Comparison of ENCODE assay signal across 18 cellular contexts in genomic region chr18:40980171-40980570, GRCh38.
DNase-seq lines count a peak whose midpoint lies in the region; ATAC-seq, FAIRE-seq and TF ChIP-seq lines count a peak whose summit lies in the region.
"Had no signal": no experiment of that assay in that cellular context is flagged by ENCODE, and none has a peak within 500 bp of the region (broad histone marks: within the 10 kb centered on the region; RNA-seq: fewer than 3 reads in every experiment).

No MANE protein-coding gene starts in this region.

- no peak overlapping the region for H3K27ac Mint-ChIP-seq in astrocyte (ENCODE audit: unreplicated experiment)
- H3K27ac Mint-ChIP-seq: CD4-positive, alpha-beta memory T cell; HFFc6 had no signal

- TF ChIP-seq RAD21 in IMR-90 (IDR thresholded peaks at IDR 0.05; ENCODE audit: low read length), result no peak

- dilution Hi-C loops in IMR-90 (cut with HindIII; ENCODE audit: low sequenced_read_pairs, unreplicated experiment), result no loop called here

- no peaks in the 10 kb centered on the region for H3K36me3 ChIP-seq in IMR-90 (ENCODE audit: control insufficient read depth, insufficient read depth, low read length)
- H3K36me3 ChIP-seq in astrocyte (ENCODE audit: insufficient read depth, low read length), result no peaks in the 10 kb centered on the region
- H3K36me3 ChIP-seq: HAP-1 had no signal

- CTCF ChIA-PET in IMR-90 (lab: Yijun Ruan, JAX), result no interaction called here

- no peaks in the 10 kb centered on the region for H3K9me3 ChIP-seq in IMR-90 (ENCODE audit: control insufficient read depth, insufficient read depth, low read length)
- H3K9me3 ChIP-seq in astrocyte (ENCODE audit: insufficient read depth, low read depth, low read length), result no peaks in the 10 kb centered on the region
- H3K9me3 ChIP-seq: HAP-1 had no signal

- no peak overlapping the region for H4K8ac ChIP-seq in IMR-90 (ENCODE audit: low read depth in 2 of 2, low read length in 2 of 2)

- H3K4me2 ChIP-seq in IMR-90 (ENCODE audit: low read depth, low read length) (no peak overlapping the region), astrocyte (ENCODE audit: low read length) (no peak overlapping the region)

- no peak overlapping the region for H4K91ac ChIP-seq in IMR-90 (ENCODE audit: insufficient read depth, low read depth, low read length)

- no peak overlapping the region for H2BK15ac ChIP-seq in IMR-90 (ENCODE audit: low read depth, low read length)

- TF ChIP-seq CTCF in IMR-90 (conservative IDR thresholded peaks at IDR 0.05; ENCODE audit: low read depth, low read length) (no peak), astrocyte (IDR thresholded peaks at IDR 0.05; ENCODE audit: insufficient read depth, low read depth, low read length) (no peak), GM13977 (IDR thresholded peaks at IDR 0.05; ENCODE audit: extremely low read depth, insufficient read depth, missing control alignments) (no peak)

- TF ChIP-seq POLR2A in IMR-90 (IDR thresholded peaks at IDR 0.05; ENCODE audit: low read depth, low read length), result no peak

- H3K27me3 Mint-ChIP-seq in astrocyte (ENCODE audit: low read depth, unreplicated experiment), result no peaks in the 10 kb centered on the region
- H3K27me3 Mint-ChIP-seq: CD4-positive, alpha-beta memory T cell had no signal

- BruUV-seq in IMR-90 (replicated peaks; lab: Mats Ljungman, UMichigan), result no TSS peak

- H3K27ac ChIP-seq in IMR-90 (ENCODE audit: insufficient read depth, low read length), result no peak overlapping the region
- H3K27ac ChIP-seq in astrocyte (ENCODE audit: low read depth, low read length), result no peak overlapping the region

- peak; percentile 17 for ATAC-seq in IMR-90 (ENCODE audit: low read depth)

- no peaks in the 10 kb centered on the region for H3K79me2 ChIP-seq in astrocyte (ENCODE audit: insufficient read depth, low read length)

- no peak overlapping the region for H3K56ac ChIP-seq in IMR-90 (ENCODE audit: extremely low read depth, insufficient read depth, low read length)

- H3K14ac ChIP-seq in IMR-90 (replicated peaks; ENCODE audit: low read depth, low read length), result no peak overlapping the region

- in situ Hi-C loops in IMR-90 (cut with MboI; ENCODE audit: low sequenced_read_pairs), result no loop called here
- in situ Hi-C loops in GM13977 (cut with MboI; ENCODE audit: low pct_unique_long_range_greater_than_20kb, low sequenced_read_pairs, unreplicated experiment), result no loop called here

- no CpG with 5 or more reads among the region's 2 CpGs for WGBS in IMR-90 (ENCODE audit: extremely low coverage in 2 of 2, insufficient read length in 1 of 2), 2 experiments

- no peak overlapping the region for H3K18ac ChIP-seq in IMR-90 (ENCODE audit: low read depth, low read length)

- no peak overlapping the region for H2AFZ ChIP-seq in IMR-90 (replicated peaks; ENCODE audit: low read length, poor library complexity)
- no peak overlapping the region for H2AFZ ChIP-seq in astrocyte (ENCODE audit: low read depth, low read length)

- POLR2A ChIA-PET in IMR-90 (lab: Charles Lee; ENCODE audit: unreplicated experiment), result interaction anchor here (0.6 kb wide), 1 partner anchor 26 kb away, joined by 4 read pairs; no protein-coding TSS in a partner anchor

- no peak overlapping the region for H2BK20ac ChIP-seq in IMR-90 (ENCODE audit: low read depth, low read length)

- no peak overlapping the region for H3K23ac ChIP-seq in IMR-90 (ENCODE audit: low read depth, low read length)

- H3K4me3 Mint-ChIP-seq in astrocyte (ENCODE audit: unreplicated experiment), result no peak overlapping the region
- H3K4me3 Mint-ChIP-seq: CD4-positive, alpha-beta memory T cell; HFFc6 had no signal

- DNase-seq in IMR-90, result no peak
- DNase-seq in NCI-H146 treated with DMSO at 0.1 percent for 48 hours (lab: John Stamatoyannopoulos, UW; ENCODE audit: unreplicated experiment), result peak; percentile 96
- DNase-seq in astrocyte (ENCODE audit: low read depth), result peak; percentile 3
- DNase-seq in DMS114 treated with DMSO at 0.1 percent for 48 hours (lab: John Stamatoyannopoulos, UW; ENCODE audit: unreplicated experiment), result no peak
- no peak for DNase-seq in GM13977 (ENCODE audit: low spot score)
- no peak for DNase-seq in NCI-H526 (lab: John Stamatoyannopoulos, UW)
- DNase-seq in activated gamma-delta T cell treated with Interleukin-2 at 50 U/mL for 16 hours, result no peak
- DNase-seq: C1 segment of cervical spinal cord; Calu3; CD4-positive, alpha-beta memory T cell; COR-L47; DMS79 treated with DMSO at 0.1 percent for 48 hours; GOT3; HFFc6 had no signal

- no peak overlapping the region for H2BK120ac ChIP-seq in IMR-90 (ENCODE audit: low read depth, low read length)

- H4K5ac ChIP-seq in IMR-90 (ENCODE audit: low read depth, low read length), result no peak overlapping the region

- intact Hi-C loops in IMR-90 (cut with micrococcal nuclease), result no loop called here

- no peaks in the 10 kb centered on the region for H3K4me1 Mint-ChIP-seq in astrocyte (ENCODE audit: low read depth, unreplicated experiment)
- H3K4me1 Mint-ChIP-seq: CD4-positive, alpha-beta memory T cell had no signal

- no peaks in the 10 kb centered on the region for H3K4me1 ChIP-seq in IMR-90 (ENCODE audit: control insufficient read depth, insufficient read depth, low read length)
- H3K4me1 ChIP-seq in astrocyte (ENCODE audit: insufficient read depth, low read length), result no peaks in the 10 kb centered on the region

- FAIRE-seq in astrocyte (lab: Jason Lieb, UNC), result no peak
- FAIRE-seq: G401.6, GM12892, H54 had no signal

- H3K27me3 ChIP-seq in IMR-90 (ENCODE audit: control insufficient read depth, insufficient read depth, low read length) (no peaks in the 10 kb centered on the region), astrocyte (ENCODE audit: insufficient read depth, low read length) (no peaks in the 10 kb centered on the region)

- H3K36me3 Mint-ChIP-seq in astrocyte (ENCODE audit: low read depth, unreplicated experiment), result no peaks in the 10 kb centered on the region
- H3K36me3 Mint-ChIP-seq: CD4-positive, alpha-beta memory T cell had no signal

- H2AK9ac ChIP-seq in IMR-90 (replicated peaks; ENCODE audit: low read depth, low read length, poor library complexity), result no peak overlapping the region

- no peaks in the 10 kb centered on the region; the same call in 1 of the 2 replicates for H4K20me1 ChIP-seq in IMR-90 (ENCODE audit: insufficient read depth, low read length)
- no peaks in the 10 kb centered on the region for H4K20me1 ChIP-seq in astrocyte (ENCODE audit: insufficient read depth, low read length)

- H3K4me3 ChIP-seq in IMR-90 (ENCODE audit: insufficient read depth, low read depth, low read length) (no peak overlapping the region), astrocyte (ENCODE audit: insufficient read depth, low read depth, low read length) (no peak overlapping the region)
- H3K4me3 ChIP-seq: HAP-1 had no signal

- no peaks in the 10 kb centered on the region for H3K9me1 ChIP-seq in IMR-90 (ENCODE audit: insufficient read depth, low read length)

- H3K9me3 Mint-ChIP-seq in astrocyte (ENCODE audit: unreplicated experiment), result peaks cover 2% of the 10 kb centered on the region

- no peak overlapping the region for H3K4ac ChIP-seq in IMR-90 (ENCODE audit: low read depth, low read length)

- H3K79me1 ChIP-seq in IMR-90 (ENCODE audit: low read depth in 1 of 2, low read length in 2 of 2), result no peaks in the 10 kb centered on the region

- H3K9ac ChIP-seq in IMR-90 (ENCODE audit: low read depth, low read length), result no peak overlapping the region
- H3K9ac ChIP-seq in astrocyte (ENCODE audit: low read length), result no peak overlapping the region

- H2AK5ac ChIP-seq in IMR-90 (ENCODE audit: low read depth, low read length), result no peak overlapping the region

- no peak overlapping the region for H2BK5ac ChIP-seq in IMR-90 (ENCODE audit: low read depth, low read length, poor library complexity, severe bottlenecking)

TF ChIP-seq in IMR-90, 13 proteins besides CTCF, POLR2A, EP300 and RAD21:
- no peak for TF ChIP-seq RFX5 (IDR thresholded peaks at IDR 0.05; ENCODE audit: low read depth, low read length)
- TF ChIP-seq SMC3 (IDR thresholded peaks at IDR 0.05; ENCODE audit: low read depth, low read length), result no peak
- no peak for TF ChIP-seq MAFK (IDR thresholded peaks at IDR 0.05; ENCODE audit: low read depth, low read length)
- TF ChIP-seq ELK1 (IDR thresholded peaks at IDR 0.05; ENCODE audit: borderline replicate concordance, low read depth, low read length), result no peak
- no peak for TF ChIP-seq BHLHE40 (IDR thresholded peaks at IDR 0.05; ENCODE audit: low read depth, low read length)
- TF ChIP-seq FOS (IDR thresholded peaks at IDR 0.05; ENCODE audit: low read depth, low read length), result no peak
- TF ChIP-seq, protein P1, sequence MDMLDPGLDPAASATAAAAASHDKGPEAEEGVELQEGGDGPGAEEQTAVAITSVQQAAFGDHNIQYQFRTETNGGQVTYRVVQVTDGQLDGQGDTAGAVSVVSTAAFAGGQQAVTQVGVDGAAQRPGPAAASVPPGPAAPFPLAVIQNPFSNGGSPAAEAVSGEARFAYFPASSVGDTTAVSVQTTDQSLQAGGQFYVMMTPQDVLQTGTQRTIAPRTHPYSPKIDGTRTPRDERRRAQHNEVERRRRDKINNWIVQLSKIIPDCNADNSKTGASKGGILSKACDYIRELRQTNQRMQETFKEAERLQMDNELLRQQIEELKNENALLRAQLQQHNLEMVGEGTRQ (IDR thresholded peaks at IDR 0.05; ENCODE audit: low read depth, low read length), result no peak
- TF ChIP-seq RCOR1 (IDR thresholded peaks at IDR 0.05; ENCODE audit: insufficient replicate concordance, low read length), result no peak
- no peak for TF ChIP-seq MXI1 (IDR thresholded peaks at IDR 0.05; ENCODE audit: borderline replicate concordance, low read depth, low read length)
- no peak for TF ChIP-seq MAZ (IDR thresholded peaks at IDR 0.05; ENCODE audit: borderline replicate concordance, low read depth, low read length)

Comparison
In these comparisons a context has a peak if more than half of its experiments do, and no peak if none do; other contexts are left out.
1. DNase-seq: peak in NCI-H146 treated with DMSO at 0.1 percent for 48 hours (single experiment) and astrocyte (single experiment); none in IMR-90 (single experiment), DMS114 treated with DMSO at 0.1 percent for 48 hours (single experiment), GM13977 (single experiment), NCI-H526 (0 of 2) and activated gamma-delta T cell treated with Interleukin-2 at 50 U/mL for 16 hours (single experiment).